ENCODE assay signal across 17 cellular contexts in genomic region chr11:72655014-72655413, GRCh38. TPM values are rescaled to one million over a fixed set of nuclear protein-coding genes. Genes with fewer than 3 reads are reported as not detected.
DNase-seq lines count a peak whose midpoint lies in the region; ATAC-seq and TF ChIP-seq lines count a peak whose summit lies in the region.
"Had no signal": no experiment of that assay in that cellular context is flagged by ENCODE, and none has a peak within 500 bp of the region (broad histone marks: within the 10 kb centered on the region; RNA-seq: fewer than 3 reads in every experiment).

No MANE protein-coding gene starts in this region.

- peaks cover 12% of the 10 kb centered on the region for H3K36me3 Mint-ChIP-seq in Calu3 (ENCODE audit: insufficient read depth, unreplicated experiment)
- H3K36me3 Mint-ChIP-seq: CD4-positive, CD25-positive, alpha-beta regulatory T cell; CD8-positive, alpha-beta T cell had no signal

- no peaks in the 10 kb centered on the region for H3K79me1 ChIP-seq in neuronal stem cell (ENCODE audit: low read depth, low read length)

- peak overlapping the region; percentile 67 for H2AK5ac ChIP-seq in neuronal stem cell (ENCODE audit: low read depth, low read length)

- intact Hi-C loops in Calu3 (cut with micrococcal nuclease; ENCODE audit: unreplicated experiment): no loop called here

- H3K14ac ChIP-seq in neuronal stem cell (ENCODE audit: low read length): peak overlapping the region; percentile 86

- no peaks in the 10 kb centered on the region for H3K9me3 ChIP-seq in neuronal stem cell (replicated peaks in 1 of 2; ENCODE audit: control insufficient read depth in 2 of 2, insufficient read depth in 1 of 2, low read depth in 1 of 2, low read length in 2 of 2)
- H3K9me3 ChIP-seq: Caco-2 had no signal

- no peaks in the 10 kb centered on the region for H3K36me3 ChIP-seq in neuronal stem cell (replicated peaks in 1 of 2; ENCODE audit: control insufficient read depth in 2 of 2, insufficient read depth in 2 of 2, low read length in 2 of 2)

- peak overlapping the region; percentile 34 for H4K91ac ChIP-seq in neuronal stem cell (ENCODE audit: low read depth, low read length, poor library complexity)

- WGBS in neuronal stem cell (ENCODE audit: extremely low coverage in 2 of 2, insufficient read length in 2 of 2, insufficient replicate concordance in 1 of 2), 2 donors: no CpG with 5 or more reads among the region's 8 CpGs

- TF ChIP-seq CTCF in Calu3 (IDR thresholded peaks at IDR 0.05; ENCODE audit: unreplicated experiment): no peak

- no peak overlapping the region for H3K4me2 ChIP-seq in neuronal stem cell (ENCODE audit: insufficient read depth, low read length, poor library complexity, severe bottlenecking)
- H3K4me2 ChIP-seq: GM23338 had no signal

- peaks cover 83% of the 10 kb centered on the region for H3K27me3 Mint-ChIP-seq in Calu3 (ENCODE audit: unreplicated experiment)
- H3K27me3 Mint-ChIP-seq: CD4-positive, CD25-positive, alpha-beta regulatory T cell had no signal

- H3K27me3 ChIP-seq in neuronal stem cell (ENCODE audit: control insufficient read depth in 3 of 3, insufficient read depth in 3 of 3, low read depth in 1 of 3, low read length in 3 of 3): peaks cover 0 to 10% (median 0%) of the 10 kb centered on the region in 3 experiments

- peaks cover 24% of the 10 kb centered on the region in 2 donors for H3K4me1 ChIP-seq in neuronal stem cell (ENCODE audit: control insufficient read depth in 2 of 2, insufficient read depth in 1 of 2, low read depth in 1 of 2, low read length in 2 of 2)
- H3K4me1 ChIP-seq: Caco-2 had no signal

- no peak for ATAC-seq in GM21390 (IDR thresholded peaks at IDR 0.05; ENCODE audit: unreplicated experiment)
- ATAC-seq: CD8-positive, alpha-beta T cell; GM23338; HCT116 had no signal

- no peaks in the 10 kb centered on the region for H3K9me3 Mint-ChIP-seq in Calu3 (ENCODE audit: low read depth, unreplicated experiment)
- H3K9me3 Mint-ChIP-seq: CD4-positive, CD25-positive, alpha-beta regulatory T cell; CD8-positive, alpha-beta T cell; GM23338; H9 had no signal

- no peak overlapping the region for H4K8ac ChIP-seq in neuronal stem cell (ENCODE audit: low read depth, low read length)

- H2BK12ac ChIP-seq in neuronal stem cell (ENCODE audit: low read length): peak overlapping the region; percentile 26

- no peak overlapping the region for H2BK15ac ChIP-seq in neuronal stem cell (ENCODE audit: low read length)

- peak; percentile 26 for DNase-seq in NCI-H2107 treated with DMSO at 0.1 percent for 48 hours (lab: John Stamatoyannopoulos, UW; ENCODE audit: unreplicated experiment)
- no peak for DNase-seq in NCI-H2107 (lab: John Stamatoyannopoulos, UW)
- DNase-seq in Calu3: peak; percentile 34
- no peak for DNase-seq in caudate nucleus (lab: John Stamatoyannopoulos, UW)
- DNase-seq in neuronal stem cell (ENCODE audit: low spot score): no peak
- no peak for DNase-seq in amygdala (lab: John Stamatoyannopoulos, UW)
- DNase-seq in NCI-H2081 (lab: John Stamatoyannopoulos, UW): no peak
- DNase-seq: Caco-2; CD4-positive, CD25-positive, alpha-beta regulatory T cell; DMS 273 treated with DMSO at 0.1 percent for 48 hours; DND-41; H9 had no signal

- no peak overlapping the region for H2AFZ ChIP-seq in neuronal stem cell (ENCODE audit: low read length)
- H2AFZ ChIP-seq: GM23338 had no signal

- H3K4me3 ChIP-seq in neuronal stem cell (ENCODE audit: low read length in 2 of 2): no peak overlapping the region
- H3K4me3 ChIP-seq: GM23338 had no signal

- no TSS peak for BruUV-seq in Calu3 (replicated peaks; lab: Mats Ljungman, UMichigan)

- H3K27ac Mint-ChIP-seq in Calu3 (ENCODE audit: unreplicated experiment): no peak overlapping the region
- H3K27ac Mint-ChIP-seq: CD8-positive, alpha-beta T cell; GM23338; H9 had no signal

- H2BK120ac ChIP-seq in neuronal stem cell (ENCODE audit: low read depth, low read length): peak overlapping the region; percentile 49

- peak overlapping the region; percentile 7 for H3K9ac ChIP-seq in neuronal stem cell (ENCODE audit: low read depth, low read length, poor library complexity)

- CTCF ChIA-PET in Calu3 (lab: Charles Lee): no interaction called here

- H3K4ac ChIP-seq in neuronal stem cell (ENCODE audit: low read length): no peak overlapping the region

- H3K4me3 Mint-ChIP-seq in Calu3 (ENCODE audit: low read depth, unreplicated experiment): no peak overlapping the region
- H3K4me3 Mint-ChIP-seq: CD4-positive, CD25-positive, alpha-beta regulatory T cell; CD8-positive, alpha-beta T cell; GM23338; H9 had no signal

- no peak overlapping the region for H2BK5ac ChIP-seq in neuronal stem cell (ENCODE audit: low read length)

- H3K23ac ChIP-seq in neuronal stem cell (ENCODE audit: low read depth, low read length, poor library complexity): peak overlapping the region; percentile 13

- H3K18ac ChIP-seq in neuronal stem cell (ENCODE audit: low read length): peak overlapping the region; percentile 50

- H3K4me1 Mint-ChIP-seq in Calu3 (ENCODE audit: low read depth, unreplicated experiment): no peaks in the 10 kb centered on the region
- H3K4me1 Mint-ChIP-seq: CD4-positive, CD25-positive, alpha-beta regulatory T cell had no signal

- H3K27ac ChIP-seq in caudate nucleus (ENCODE audit: low read depth, low read length) (peak overlapping the region; percentile 18), neuronal stem cell (replicated peaks; ENCODE audit: low read length) (no peak overlapping the region)
- H3K27ac ChIP-seq: C4-2B had no signal

RNA-seq across cellular contexts. Expression of gene PDE2A, which starts 19.2 kb away (rescaled TPM):
- 1.1 and 4.3 TPM in 2 replicates for total RNA-seq in Calu3 (2022)
- 1.7 TPM for polyA plus RNA-seq in neuronal stem cell (2013, experiment 1 of 2)
- polyA plus RNA-seq in neuronal stem cell (2013, experiment 2 of 2): 1.7 TPM
- polyA plus RNA-seq: CD4-positive, CD25-positive, alpha-beta regulatory T cell had no signal

Comparison
In these comparisons a context has a peak if more than half of its experiments do, and no peak if none do; other contexts are left out.
1. DNase-seq: peak in NCI-H2107 treated with DMSO at 0.1 percent for 48 hours (single experiment) and Calu3 (single experiment); none in NCI-H2107 (single experiment), caudate nucleus (0 of 61), neuronal stem cell (single experiment), amygdala (0 of 56) and NCI-H2081 (0 of 2).